12 cellular contexts compared by ENCODE assay signal in genomic region chr2:197212344-197213262, GRCh38.
DNase-seq lines count a peak whose midpoint lies in the region; TF ChIP-seq lines count a peak whose summit lies in the region.
"Had no signal": no experiment of that assay in that cellular context is flagged by ENCODE, and none has a peak within 500 bp of the region (broad histone marks: within the 10 kb centered on the region; RNA-seq: fewer than 3 reads in every experiment).

No MANE protein-coding gene starts in this region.

- H3K4me3 Mint-ChIP-seq in activated naive CD4-positive, alpha-beta T cell treated with anti-CD3 and anti-CD28 coated beads for 36 hours = peak overlapping the region; percentile 57
- peak overlapping the region; percentile 29 for H3K4me3 Mint-ChIP-seq in activated CD4-positive, alpha-beta memory T cell treated with anti-CD3 and anti-CD28 coated beads, Interleukin-2, amount 10 ng/mL, durations not matched to agents 7 days and 5 days
- H3K4me3 Mint-ChIP-seq: GM23338 had no signal

- H3K27ac Mint-ChIP-seq in activated naive CD4-positive, alpha-beta T cell treated with anti-CD3 and anti-CD28 coated beads for 36 hours = peak overlapping the region; percentile 97
- H3K27ac Mint-ChIP-seq in activated CD4-positive, alpha-beta memory T cell treated with anti-CD3 and anti-CD28 coated beads, Interleukin-2, amount 10 ng/mL, durations not matched to agents 7 days and 5 days = peak overlapping the region; percentile 91
- H3K27ac Mint-ChIP-seq: GM23338 had no signal

- intact Hi-C loops in activated naive CD4-positive, alpha-beta T cell treated with anti-CD3 and anti-CD28 coated beads for 36 hours (cut with micrococcal nuclease) = loop anchor here (1.0 to 10.0 kb wide), 7 partner anchors 20 to 1678 kb away; no protein-coding TSS in a partner anchor
- intact Hi-C loops in transverse colon (cut with DNase I; ENCODE audit: low total_unique reads) = no loop called here

- H3K27ac ChIP-seq in layer of hippocampus (ENCODE audit: low read depth, low read length) (peak overlapping the region; percentile 5), transverse colon (peak overlapping the region; percentile 17 to 66 (median 54))
- H3K27ac ChIP-seq: brain microvascular endothelial cell had no signal

- TF ChIP-seq EP300 in transverse colon (IDR thresholded peaks at IDR 0.05; ENCODE audit: low read depth) = no peak

- no peak overlapping the region for H3K4me3 ChIP-seq in transverse colon
- H3K4me3 ChIP-seq: GM23338, heart left ventricle had no signal

- in situ Hi-C loops in transverse colon (cut with MboI; ENCODE audit: low pct_ligation_motif_present in 1 of 4, low pct_unique_long_range_greater_than_20kb in 1 of 4, low sequenced_read_pairs in 3 of 4) = no loop called here

- H3K9me3 ChIP-seq in transverse colon = no peaks in the 10 kb centered on the region
- H3K9me3 ChIP-seq: heart left ventricle had no signal

- H3K27me3 Mint-ChIP-seq in activated naive CD4-positive, alpha-beta T cell treated with anti-CD3 and anti-CD28 coated beads for 36 hours (ENCODE audit: low read depth) = no peaks in the 10 kb centered on the region
- H3K27me3 Mint-ChIP-seq in activated CD4-positive, alpha-beta memory T cell treated with anti-CD3 and anti-CD28 coated beads, Interleukin-2, amount 10 ng/mL, durations not matched to agents 7 days and 5 days = no peaks in the 10 kb centered on the region

- WGBS in transverse colon (ENCODE audit: low coverage in 1 of 2), 2 donors = 58 to 93% methylated on average over 3 to 8 of the region's 8 CpGs

- DNase-seq in activated naive CD4-positive, alpha-beta T cell treated with anti-CD3 and anti-CD28 coated beads for 36 hours = peak; percentile 38
- DNase-seq in activated naive CD4-positive, alpha-beta T cell (lab: John Stamatoyannopoulos, UW) = no peak
- no peak for DNase-seq in activated CD4-positive, alpha-beta memory T cell treated with anti-CD3 and anti-CD28 coated beads, Interleukin-2, amount 10 ng/mL, durations not matched to agents 7 days and 5 days
- DNase-seq in transverse colon = no peak
- DNase-seq in mucosa of gallbladder (ENCODE audit: low spot score) = no peak
- DNase-seq in AML-193 (lab: John Stamatoyannopoulos, UW) = no peak
- no peak for DNase-seq in NCI-H2081 treated with DMSO at 0.1 percent for 48 hours (lab: John Stamatoyannopoulos, UW)
- DNase-seq: brain microvascular endothelial cell, heart left ventricle, NCI-H226 had no signal

- TF ChIP-seq POLR2A in transverse colon (IDR thresholded peaks at IDR 0.05) = no peak

- TF ChIP-seq CTCF in transverse colon (IDR thresholded peaks at IDR 0.05) = no peak

- no peaks in the 10 kb centered on the region for H3K36me3 ChIP-seq in transverse colon
- H3K36me3 ChIP-seq: brain microvascular endothelial cell, heart left ventricle had no signal

- H3K27me3 ChIP-seq in layer of hippocampus (ENCODE audit: control insufficient read depth, insufficient read depth, low read length) = no peaks in the 10 kb centered on the region
- no peaks in the 10 kb centered on the region for H3K27me3 ChIP-seq in transverse colon
- H3K27me3 ChIP-seq: brain microvascular endothelial cell, heart left ventricle had no signal

- H3K9me3 Mint-ChIP-seq in activated naive CD4-positive, alpha-beta T cell treated with anti-CD3 and anti-CD28 coated beads for 36 hours = no peaks in the 10 kb centered on the region
- no peaks in the 10 kb centered on the region for H3K9me3 Mint-ChIP-seq in activated CD4-positive, alpha-beta memory T cell treated with anti-CD3 and anti-CD28 coated beads, Interleukin-2, amount 10 ng/mL, durations not matched to agents 7 days and 5 days
- H3K9me3 Mint-ChIP-seq: GM23338 had no signal

- peaks cover 4% of the 10 kb centered on the region for H3K36me3 Mint-ChIP-seq in activated naive CD4-positive, alpha-beta T cell treated with anti-CD3 and anti-CD28 coated beads for 36 hours (ENCODE audit: low read depth)
- peaks cover 44% of the 10 kb centered on the region for H3K36me3 Mint-ChIP-seq in activated CD4-positive, alpha-beta memory T cell treated with anti-CD3 and anti-CD28 coated beads, Interleukin-2, amount 10 ng/mL, durations not matched to agents 7 days and 5 days (ENCODE audit: low read depth)

- CTCF ChIA-PET in activated naive CD4-positive, alpha-beta T cell treated with anti-CD3 and anti-CD28 coated beads for 36 hours (lab: Charles Lee) = interaction anchor here (0.5 to 7.0 kb wide), 13 partner anchors 14 to 151 kb away, joined by 3 to 34 read pairs (median 5); no protein-coding TSS in a partner anchor
- CTCF ChIA-PET in activated CD4-positive, alpha-beta memory T cell treated with anti-CD3 and anti-CD28 coated beads, Interleukin-2, amount 10 ng/mL, durations not matched to agents 7 days and 5 days (lab: Charles Lee) = interaction anchor here (0.7 to 1.8 kb wide), 7 partner anchors 7 to 152 kb away, joined by 3 to 8 read pairs (median 4); no protein-coding TSS in a partner anchor

- peaks cover 99% of the 10 kb centered on the region for H3K4me1 Mint-ChIP-seq in activated naive CD4-positive, alpha-beta T cell treated with anti-CD3 and anti-CD28 coated beads for 36 hours (ENCODE audit: low read depth)
- peaks cover 97% of the 10 kb centered on the region for H3K4me1 Mint-ChIP-seq in activated CD4-positive, alpha-beta memory T cell treated with anti-CD3 and anti-CD28 coated beads, Interleukin-2, amount 10 ng/mL, durations not matched to agents 7 days and 5 days
- H3K4me1 Mint-ChIP-seq: GM23338 had no signal

- H3K4me1 ChIP-seq in transverse colon = peaks cover 12 to 84% (median 15%) of the 10 kb centered on the region in 4 donors

- POLR2A ChIA-PET in activated CD4-positive, alpha-beta memory T cell treated with anti-CD3 and anti-CD28 coated beads, Interleukin-2, amount 10 ng/mL, durations not matched to agents 7 days and 5 days (lab: Charles Lee) = interaction anchor here (0.7 to 12.7 kb wide), 11 partner anchors 10 to 96 kb away, joined by 3 to 123 read pairs (median 4); partner anchors contain the start of gene ANKRD44
